ENCODE assay signal across 1 cellular context in genomic region chr9:98907055-98907454, GRCh38.
TF ChIP-seq lines count a peak whose summit lies in the region.

No MANE protein-coding gene starts in this region.

TF ChIP-seq in WTC11, 78 proteins besides CTCF, POLR2A, EP300 and RAD21 (continued from another document):
- TF ChIP-seq GTF2I (CRISPR knock-in tag; conservative IDR thresholded peaks at IDR 0.05) (no peak), KAT7 (CRISPR knock-in tag; IDR thresholded peaks at IDR 0.05; ENCODE audit: borderline replicate concordance) (no peak)
